In genomic region chr6:118085665-118086064, GRCh38 we compare ENCODE assay signal across 1 cellular context.
A peak's percentile ranks its signal among the peaks of the same experiment; 100 is the strongest.
TF ChIP-seq lines count a peak whose summit lies in the region.

No MANE protein-coding gene starts in this region.

TF ChIP-seq in HCT116, 20 proteins besides CTCF, POLR2A, EP300 and RAD21:
- TF ChIP-seq REST (IDR thresholded peaks at IDR 0.05; ENCODE audit: low read depth) (0 out of 2 replicates have a peak, but pooled peaks have one; percentile 2), POLR2AphosphoS5 (IDR thresholded peaks at IDR 0.05; ENCODE audit: low read depth, low read length) (no peak)
